Comparison of ENCODE assay signal across 8 cellular contexts in genomic region chr20:44967207-44967807, GRCh38. TPM values are rescaled to one million over a fixed set of nuclear protein-coding genes. Genes with fewer than 3 reads are reported as not detected.
DNase-seq lines count a peak whose midpoint lies in the region; ATAC-seq and TF ChIP-seq lines count a peak whose summit lies in the region.

No MANE protein-coding gene starts in this region.

- no peaks in the 10 kb centered on the region for H3K36me3 ChIP-seq in mucosa of stomach (ENCODE audit: control insufficient read depth, insufficient read depth, low read length)

- H3K27me3 ChIP-seq in dorsolateral prefrontal cortex, result no peaks in the 10 kb centered on the region
- no peaks in the 10 kb centered on the region for H3K27me3 ChIP-seq in mucosa of stomach (ENCODE audit: control insufficient read depth, insufficient read depth, low read length)

- H3K27ac ChIP-seq in dorsolateral prefrontal cortex, result peak overlapping the region in 53 of 59 donors; percentile 1 to 98 (median 91)

- ATAC-seq in Right ventricle myocardium superior (ENCODE audit: poor library complexity) (peak; percentile 33), GM21723 (IDR thresholded peaks at IDR 0.05; ENCODE audit: unreplicated experiment) (no peak)

- H3K9ac ChIP-seq in mucosa of stomach (ENCODE audit: low read length), result peak overlapping the region; percentile 91

- DNase-seq in Right ventricle myocardium superior (no peak), cardiac septum (ENCODE audit: low spot score) (no peak), T follicular helper cell (ENCODE audit: low read depth) (peak; percentile 33), dorsolateral prefrontal cortex (no peak), NCI-H1105 (lab: John Stamatoyannopoulos, UW) (no peak), putamen (ENCODE audit: low spot score) (no peak)

- intact Hi-C loops in Right ventricle myocardium superior (cut with DNase I) (no loop called here), cardiac septum (cut with DNase I) (no loop called here), dorsolateral prefrontal cortex (cut with DNase I) (loop anchor here (5.0 to 10.0 kb wide), 5 partner anchors 60 to 1007 kb away; partner anchors contain the start of genes YWHAB (in 2 of the 2), KCNK15 (in 1 of the 2) and ZNF335 (in 1 of the 2))

- H3K4me3 ChIP-seq in dorsolateral prefrontal cortex (peak overlapping the region; percentile 60 to 98 (median 90)), mucosa of stomach (ENCODE audit: low read length) (peak overlapping the region; percentile 94)

- H3K9me3 ChIP-seq in mucosa of stomach (ENCODE audit: control insufficient read depth, low read length), result no peaks in the 10 kb centered on the region

- TF ChIP-seq CTCF in dorsolateral prefrontal cortex (IDR thresholded peaks at IDR 0.05 in 54 of 56, conservative IDR thresholded peaks at IDR 0.05 in 2 of 56; ENCODE audit: low read depth in 1 of 56, partially characterized antibody in 56 of 56), result no peak

- H3K4me1 ChIP-seq in mucosa of stomach (ENCODE audit: control insufficient read depth, insufficient read depth, low read length), result no peaks in the 10 kb centered on the region

RNA-seq across cellular contexts. Expression of gene STK4, which starts 1.0 kb away (rescaled TPM):
- total RNA-seq in Right ventricle myocardium superior, result 8.9 TPM
- 11.3 TPM for total RNA-seq in cardiac septum
- 10 to 100 TPM; 31.0 to 66.4 (median 42.5) TPM for total RNA-seq in dorsolateral prefrontal cortex

RNA-seq across cellular contexts. Expression of gene TOMM34, which starts 7.1 kb away (rescaled TPM):
- total RNA-seq in Right ventricle myocardium superior (9.3 TPM), cardiac septum (10.7 TPM), dorsolateral prefrontal cortex (10 to 100 TPM; 17.1 to 62.7 (median 39.9) TPM)

RNA-seq across cellular contexts. Expression of gene PABPC1L, which starts 57.4 kb away (rescaled TPM):
- total RNA-seq in Right ventricle myocardium superior, result 2.7 TPM
- 4.7 TPM for total RNA-seq in cardiac septum
- total RNA-seq in dorsolateral prefrontal cortex, result 10 to 100 TPM in 102 of 120 experiments, 1 to 10 TPM in 18; 5.6 to 24.7 (median 14.3) TPM

Comparison
In these comparisons a context has a peak if more than half of its experiments do, and no peak if none do; other contexts are left out.
1. intact Hi-C loops: an anchor here in dorsolateral prefrontal cortex (5.0 to 10.0 kb wide); none called in Right ventricle myocardium superior and cardiac septum.